Comparison of ENCODE assay signal across 1 cellular context in the genomic region with DNA sequence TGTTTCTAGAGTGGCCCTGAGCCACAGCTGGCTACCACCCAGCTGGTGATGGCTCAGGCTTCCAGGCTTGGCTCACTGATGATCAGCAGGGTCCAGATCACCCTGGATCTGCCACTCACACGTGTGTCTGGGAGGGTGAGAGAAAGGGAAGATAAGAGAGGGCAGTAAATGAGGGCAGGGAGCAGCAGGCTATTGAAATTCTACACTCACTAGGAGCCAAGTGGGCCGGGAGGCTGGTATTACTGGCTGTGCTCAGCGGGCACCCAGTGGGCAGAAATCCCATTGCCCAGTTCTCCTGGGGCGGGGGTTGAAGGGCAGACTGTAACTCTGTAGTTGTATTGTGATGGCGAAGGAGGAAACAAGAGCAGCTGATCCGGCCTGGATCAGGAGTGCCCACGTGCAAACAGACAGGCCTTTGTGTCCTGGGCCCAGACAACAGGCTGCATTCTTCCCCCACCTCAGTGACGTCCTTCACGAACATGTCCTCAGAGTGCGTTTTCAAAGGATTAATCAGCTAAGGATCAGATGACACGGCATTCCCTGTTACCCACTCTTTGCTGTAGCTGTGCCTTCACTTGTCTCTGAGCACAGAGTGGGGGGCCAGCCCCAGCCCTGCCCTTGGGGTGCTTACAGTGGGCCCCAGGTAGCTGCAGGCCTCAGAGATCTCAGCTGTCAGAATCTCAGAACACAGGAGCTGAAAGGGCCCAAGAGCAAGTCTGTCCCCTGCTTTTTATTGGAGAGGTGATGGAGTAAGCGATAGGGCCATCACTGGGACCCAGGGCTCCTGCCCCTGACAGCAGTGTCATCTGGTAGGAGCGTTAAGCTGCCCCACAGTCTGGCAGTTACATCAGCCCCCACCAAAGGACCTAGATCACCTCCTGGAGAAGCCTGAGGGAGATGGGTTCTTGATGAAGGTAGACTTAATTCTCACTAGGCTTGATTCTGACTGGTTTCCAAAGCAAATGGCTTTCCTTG.
TF ChIP-seq lines count a peak whose summit lies in the region.

No MANE protein-coding gene starts in this region.

TF ChIP-seq in HepG2, 621 proteins besides CTCF, POLR2A, EP300 and RAD21 (continued from another document and continues in another):
- peak; percentile 96 for TF ChIP-seq HIC2 (CRISPR knock-in tag; IDR thresholded peaks at IDR 0.05; ENCODE audit: low read depth)
- TF ChIP-seq MBNL3 (CRISPR knock-in tag; conservative IDR thresholded peaks at IDR 0.05): no peak
- no peak for TF ChIP-seq SMARCE1 (IDR thresholded peaks at IDR 0.05; ENCODE audit: borderline replicate concordance)
- no peak for TF ChIP-seq TOPORS (CRISPR knock-in tag; IDR thresholded peaks at IDR 0.05)
- TF ChIP-seq MED1 (CRISPR knock-in tag; IDR thresholded peaks at IDR 0.05): peak; percentile 70
- TF ChIP-seq ZSCAN21 (CRISPR knock-in tag; IDR thresholded peaks at IDR 0.05; ENCODE audit: borderline replicate concordance): peak; percentile 32; the same call in 1 of the 2 replicates
- no peak; the same call in none of the 2 replicates for TF ChIP-seq NRL (CRISPR knock-in tag; IDR thresholded peaks at IDR 0.05; ENCODE audit: borderline replicate concordance)
- no peak for TF ChIP-seq NFAT5 (CRISPR knock-in tag; IDR thresholded peaks at IDR 0.05)
- TF ChIP-seq HMGA1 (CRISPR knock-in tag; conservative IDR thresholded peaks at IDR 0.05): no peak
- TF ChIP-seq KAT8 (CRISPR knock-in tag; IDR thresholded peaks at IDR 0.05): peak; percentile 33; the same call in 1 of the 2 replicates
- peak; percentile 65 for TF ChIP-seq ASH2L (IDR thresholded peaks at IDR 0.05; ENCODE audit: insufficient read length, low read depth, low read length)
- no peak for TF ChIP-seq ZNF644 (CRISPR knock-in tag; IDR thresholded peaks at IDR 0.05; ENCODE audit: low read depth)
- TF ChIP-seq, protein P1, sequence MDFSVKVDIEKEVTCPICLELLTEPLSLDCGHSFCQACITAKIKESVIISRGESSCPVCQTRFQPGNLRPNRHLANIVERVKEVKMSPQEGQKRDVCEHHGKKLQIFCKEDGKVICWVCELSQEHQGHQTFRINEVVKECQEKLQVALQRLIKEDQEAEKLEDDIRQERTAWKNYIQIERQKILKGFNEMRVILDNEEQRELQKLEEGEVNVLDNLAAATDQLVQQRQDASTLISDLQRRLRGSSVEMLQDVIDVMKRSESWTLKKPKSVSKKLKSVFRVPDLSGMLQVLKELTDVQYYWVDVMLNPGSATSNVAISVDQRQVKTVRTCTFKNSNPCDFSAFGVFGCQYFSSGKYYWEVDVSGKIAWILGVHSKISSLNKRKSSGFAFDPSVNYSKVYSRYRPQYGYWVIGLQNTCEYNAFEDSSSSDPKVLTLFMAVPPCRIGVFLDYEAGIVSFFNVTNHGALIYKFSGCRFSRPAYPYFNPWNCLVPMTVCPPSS (IDR thresholded peaks at IDR 0.05): no peak
- TF ChIP-seq, protein P2, sequence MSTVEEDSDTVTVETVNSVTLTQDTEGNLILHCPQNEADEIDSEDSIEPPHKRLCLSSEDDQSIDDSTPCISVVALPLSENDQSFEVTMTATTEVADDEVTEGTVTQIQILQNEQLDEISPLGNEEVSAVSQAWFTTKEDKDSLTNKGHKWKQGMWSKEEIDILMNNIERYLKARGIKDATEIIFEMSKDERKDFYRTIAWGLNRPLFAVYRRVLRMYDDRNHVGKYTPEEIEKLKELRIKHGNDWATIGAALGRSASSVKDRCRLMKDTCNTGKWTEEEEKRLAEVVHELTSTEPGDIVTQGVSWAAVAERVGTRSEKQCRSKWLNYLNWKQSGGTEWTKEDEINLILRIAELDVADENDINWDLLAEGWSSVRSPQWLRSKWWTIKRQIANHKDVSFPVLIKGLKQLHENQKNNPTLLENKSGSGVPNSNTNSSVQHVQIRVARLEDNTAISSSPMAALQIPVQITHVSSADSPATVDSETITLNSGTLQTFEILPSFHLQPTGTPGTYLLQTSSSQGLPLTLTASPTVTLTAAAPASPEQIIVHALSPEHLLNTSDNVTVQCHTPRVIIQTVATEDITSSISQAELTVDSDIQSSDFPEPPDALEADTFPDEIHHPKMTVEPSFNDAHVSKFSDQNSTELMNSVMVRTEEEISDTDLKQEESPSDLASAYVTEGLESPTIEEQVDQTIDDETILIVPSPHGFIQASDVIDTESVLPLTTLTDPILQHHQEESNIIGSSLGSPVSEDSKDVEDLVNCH (CRISPR knock-in tag; IDR thresholded peaks at IDR 0.05): no peak
- no peak for TF ChIP-seq SMAD3 (CRISPR knock-in tag; IDR thresholded peaks at IDR 0.05)
- 0 out of 2 replicates have a peak, but pooled peaks have one; percentile 23 for TF ChIP-seq RXRA (CRISPR knock-in tag; IDR thresholded peaks at IDR 0.05)
- no peak for TF ChIP-seq TCF7L2 (IDR thresholded peaks at IDR 0.05; ENCODE audit: low read depth, low read length)
- no peak for TF ChIP-seq NR3C1 (CRISPR knock-in tag; IDR thresholded peaks at IDR 0.05)
- peak; percentile 39; the same call in 1 of the 2 replicates for TF ChIP-seq IRF9 (CRISPR knock-in tag; IDR thresholded peaks at IDR 0.05; ENCODE audit: borderline replicate concordance)
- 0 out of 2 replicates have a peak, but pooled peaks have one; percentile 4 for TF ChIP-seq ZNF317 (CRISPR knock-in tag; IDR thresholded peaks at IDR 0.05)
- no peak for TF ChIP-seq ZNF672 (CRISPR knock-in tag; IDR thresholded peaks at IDR 0.05)
- no peak for TF ChIP-seq HCFC1 (IDR thresholded peaks at IDR 0.05; ENCODE audit: low read depth, low read length)
- peak; percentile 66; the same call in 1 of the 2 replicates for TF ChIP-seq ERF (CRISPR knock-in tag; IDR thresholded peaks at IDR 0.05)
- peak in 1 of 2 experiments; percentile 37; a peak in 1 of 4 replicates for TF ChIP-seq HMGXB4 (CRISPR knock-in tag; IDR thresholded peaks at IDR 0.05; ENCODE audit: borderline replicate concordance in 1 of 2, low read depth in 1 of 2)
- TF ChIP-seq RBM39 (IDR thresholded peaks at IDR 0.05; ENCODE audit: low read depth, low read length, poor library complexity, severe bottlenecking): no peak
- no peak for TF ChIP-seq ZNF34 (CRISPR knock-in tag; IDR thresholded peaks at IDR 0.05; ENCODE audit: borderline replicate concordance)
- TF ChIP-seq SIX4 (CRISPR knock-in tag; IDR thresholded peaks at IDR 0.05): peak; percentile 92
- no peak for TF ChIP-seq ZNF547 (CRISPR knock-in tag; IDR thresholded peaks at IDR 0.05)
- TF ChIP-seq PHF20 (CRISPR knock-in tag; IDR thresholded peaks at IDR 0.05): no peak
- TF ChIP-seq ZMYM2 (CRISPR knock-in tag; IDR thresholded peaks at IDR 0.05): no peak
- TF ChIP-seq ZNF468 (CRISPR knock-in tag; IDR thresholded peaks at IDR 0.05): no peak
- no peak for TF ChIP-seq NFIC (IDR thresholded peaks at IDR 0.05; ENCODE audit: low read length)
- no peak for TF ChIP-seq ZNF546 (CRISPR knock-in tag; conservative IDR thresholded peaks at IDR 0.05)
- TF ChIP-seq U2AF1 (optimal IDR thresholded peaks at IDR 0.05; ENCODE audit: low read depth, low read length): no peak
- no peak for TF ChIP-seq TAF15 (IDR thresholded peaks at IDR 0.05; ENCODE audit: low read depth, low read length, poor library complexity, severe bottlenecking)
- TF ChIP-seq ZHX1 (CRISPR knock-in tag; IDR thresholded peaks at IDR 0.05; ENCODE audit: low read depth): peak; percentile 71; the same call in 1 of the 2 replicates
- TF ChIP-seq HIVEP1 (CRISPR knock-in tag; IDR thresholded peaks at IDR 0.05): no peak
- no peak for TF ChIP-seq ZSCAN9 (CRISPR knock-in tag; IDR thresholded peaks at IDR 0.05; ENCODE audit: borderline replicate concordance)
- no peak for TF ChIP-seq ZNF530 (CRISPR knock-in tag; IDR thresholded peaks at IDR 0.05; ENCODE audit: low read depth)
- TF ChIP-seq ZNF260 (CRISPR knock-in tag; IDR thresholded peaks at IDR 0.05; ENCODE audit: borderline replicate concordance, low read depth): no peak
- no peak for TF ChIP-seq SNAPC2 (CRISPR knock-in tag; IDR thresholded peaks at IDR 0.05)
- TF ChIP-seq, protein P3, sequence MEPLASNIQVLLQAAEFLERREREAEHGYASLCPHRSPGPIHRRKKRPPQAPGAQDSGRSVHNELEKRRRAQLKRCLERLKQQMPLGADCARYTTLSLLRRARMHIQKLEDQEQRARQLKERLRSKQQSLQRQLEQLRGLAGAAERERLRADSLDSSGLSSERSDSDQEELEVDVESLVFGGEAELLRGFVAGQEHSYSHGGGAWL (CRISPR knock-in tag; IDR thresholded peaks at IDR 0.05): peak; percentile 34; the same call in 1 of the 2 replicates
- no peak for TF ChIP-seq ZNF224 (CRISPR knock-in tag; IDR thresholded peaks at IDR 0.05)
